In genomic region chr2:26363323-26363722, GRCh38 we compare ENCODE assay signal across 15 cellular contexts. TPM values are rescaled to one million over a fixed set of nuclear protein-coding genes. Genes with fewer than 3 reads are reported as not detected.
DNase-seq lines count a peak whose midpoint lies in the region; ATAC-seq, FAIRE-seq and TF ChIP-seq lines count a peak whose summit lies in the region.
"Had no signal": no experiment of that assay in that cellular context is flagged by ENCODE, and none has a peak within 500 bp of the region (broad histone marks: within the 10 kb centered on the region; RNA-seq: fewer than 3 reads in every experiment).

No MANE protein-coding gene starts in this region.

- peaks cover 33% of the 10 kb centered on the region for H3K4me1 Mint-ChIP-seq in activated T-cell treated with anti-CD3 and anti-CD28 coated beads, Interleukin-2, amount 50 U/mL, for 4 hours (ENCODE audit: low read depth)
- H3K4me1 Mint-ChIP-seq in T-helper 17 cell: peaks cover 31% of the 10 kb centered on the region

- intact Hi-C loops in prostate gland (cut with DNase I): no loop called here

- WGBS in small intestine, 3 donors: 13 to 52% (median 35%) methylated on average over 4 of the region's 4 CpGs
- 62% methylated on average over 4 of the region's 4 CpGs for WGBS in prostate gland

- peaks cover 21% of the 10 kb centered on the region for H3K36me3 Mint-ChIP-seq in activated T-cell treated with anti-CD3 and anti-CD28 coated beads, Interleukin-2, amount 50 U/mL, for 4 hours (ENCODE audit: insufficient read depth)
- peaks cover 2% of the 10 kb centered on the region for H3K36me3 Mint-ChIP-seq in T-helper 17 cell (ENCODE audit: low read depth)

- H3K4me3 Mint-ChIP-seq in activated T-cell treated with anti-CD3 and anti-CD28 coated beads, Interleukin-2, amount 50 U/mL, for 4 hours: no peak overlapping the region
- no peak overlapping the region for H3K4me3 Mint-ChIP-seq in T-helper 17 cell

- no peaks in the 10 kb centered on the region for H3K9me3 Mint-ChIP-seq in activated T-cell treated with anti-CD3 and anti-CD28 coated beads, Interleukin-2, amount 50 U/mL, for 4 hours

- H3K9me3 ChIP-seq in T-helper 17 cell (ENCODE audit: control insufficient read depth, low read length, poor library complexity, severe bottlenecking) (no peaks in the 10 kb centered on the region), small intestine (ENCODE audit: control insufficient read depth, low read depth) (no peaks in the 10 kb centered on the region), prostate gland (no peaks in the 10 kb centered on the region)

- no peak overlapping the region for H3K4me3 ChIP-seq in fibroblast of mammary gland (ENCODE audit: control insufficient read depth, low read depth, low read length)
- no peak overlapping the region for H3K4me3 ChIP-seq in small intestine (ENCODE audit: low read depth in 1 of 2, low read length in 2 of 2)
- no peak overlapping the region for H3K4me3 ChIP-seq in prostate gland
- H3K4me3 ChIP-seq: cardiac muscle cell had no signal

- FAIRE-seq in small intestine (lab: Jason Lieb, UNC): peak; percentile 10
- FAIRE-seq: endothelial cell of umbilical vein had no signal

- no peaks in the 10 kb centered on the region for H3K27me3 Mint-ChIP-seq in activated T-cell treated with anti-CD3 and anti-CD28 coated beads, Interleukin-2, amount 50 U/mL, for 4 hours (ENCODE audit: low read depth)
- H3K27me3 Mint-ChIP-seq in T-helper 17 cell: no peaks in the 10 kb centered on the region

- H3K36me3 ChIP-seq in small intestine (ENCODE audit: control insufficient read depth in 2 of 2, insufficient read depth in 2 of 2, low read length in 2 of 2): peaks cover 0 to 12% of the 10 kb centered on the region in 2 donors
- H3K36me3 ChIP-seq in prostate gland: no peaks in the 10 kb centered on the region

- no peak for TF ChIP-seq POLR2A in prostate gland (IDR thresholded peaks at IDR 0.05)

- DNase-seq in activated T-cell treated with anti-CD3 and anti-CD28 coated beads, Interleukin-2, amount 50 U/mL, for 4 hours: no peak
- no peak for DNase-seq in activated T-cell treated with anti-CD3 and anti-CD28 coated beads, Interleukin-2, amount 50 U/mL, for 48 hours
- DNase-seq in T-helper 17 cell (no peak), fibroblast of mammary gland (ENCODE audit: low read depth) (peak; percentile 67), small intestine (peak; percentile 95), prostate gland (ENCODE audit: low spot score) (no peak), NCI-H1092 (lab: John Stamatoyannopoulos, UW) (no peak)
- DNase-seq in activated naive CD4-positive, alpha-beta T cell (lab: John Stamatoyannopoulos, UW): no peak
- DNase-seq: DMS79; NCI-H510A; stimulated activated CD4-positive, alpha-beta T cell treated with anti-CD3 and anti-CD28 coated beads, Interleukin-4, amount 100 ng/mL, for 1 hour; stimulated activated naive CD4-positive, alpha-beta T cell had no signal

- H3K4me1 ChIP-seq in small intestine (ENCODE audit: control insufficient read depth in 2 of 2, insufficient read depth in 1 of 2, low read depth in 1 of 2, low read length in 1 of 2) (no peaks in the 10 kb centered on the region), prostate gland (replicated peaks) (peaks cover 7% of the 10 kb centered on the region)

- H3K27ac Mint-ChIP-seq in T-helper 17 cell: peak overlapping the region; percentile 76

- H3K27ac ChIP-seq in small intestine (ENCODE audit: low read depth in 1 of 2, low read length in 1 of 2) (no peak overlapping the region), prostate gland (no peak overlapping the region)
- H3K27ac ChIP-seq: cardiac muscle cell had no signal

- H3K27me3 ChIP-seq in small intestine (ENCODE audit: control insufficient read depth in 2 of 2, insufficient read depth in 2 of 2, low read length in 2 of 2) (no peaks in the 10 kb centered on the region), prostate gland (replicated peaks; ENCODE audit: insufficient read depth) (no peaks in the 10 kb centered on the region)
- H3K27me3 ChIP-seq: cardiac muscle cell had no signal

- no peak for TF ChIP-seq CTCF in fibroblast of mammary gland (conservative IDR thresholded peaks at IDR 0.05; ENCODE audit: control insufficient read depth, insufficient read depth, low read depth, low read length)
- TF ChIP-seq CTCF in prostate gland (IDR thresholded peaks at IDR 0.05): no peak

- peak; percentile 65 to 77 for ATAC-seq in activated T-cell treated with anti-CD3 and anti-CD28 coated beads, Interleukin-2, amount 50 U/mL, for 4 hours
- ATAC-seq in T-helper 17 cell: peak; percentile 18

RNA-seq across cellular contexts. Expression of gene ADGRF3, which starts 16.7 kb away (rescaled TPM):
- 1 to 10 TPM; 1.9 to 2.8 (median 2.0) TPM for total RNA-seq in activated T-cell treated with anti-CD3 and anti-CD28 coated beads, Interleukin-2, amount 50 U/mL, for 4 hours
- total RNA-seq in T-helper 17 cell (1 to 10 TPM in 1 of 2 donors, under 1 TPM in 1; 0.97 to 1.3 TPM), prostate gland (under 1 TPM in 1 of 2 donors, not detected in 1; 0.34 TPM)
- polyA plus RNA-seq in small intestine: under 1 TPM in 1 of 3 donors, not detected in 2; 0.09 TPM
- total RNA-seq: H4 had no signal

RNA-seq across cellular contexts. Expression of gene SELENOI, which starts 17.4 kb away (rescaled TPM):
- total RNA-seq in activated T-cell treated with anti-CD3 and anti-CD28 coated beads, Interleukin-2, amount 50 U/mL, for 4 hours: 10 to 100 TPM; 73.5 to 76.2 (median 76.0) TPM
- total RNA-seq in T-helper 17 cell (10 to 100 TPM; 27.9 to 36.6 TPM), prostate gland (10 to 100 TPM; 14.4 to 15.6 TPM)
- polyA plus RNA-seq in small intestine: 10 to 100 TPM in 1 of 3 donors, 1 to 10 TPM in 2; 4.3 to 12.0 (median 4.5) TPM

RNA-seq across cellular contexts. Expression of gene DRC1, which starts 38.4 kb away (rescaled TPM):
- not detected for total RNA-seq in activated T-cell treated with anti-CD3 and anti-CD28 coated beads, Interleukin-2, amount 50 U/mL, for 4 hours
- total RNA-seq in T-helper 17 cell: not detected
- under 1 TPM in 1 of 3 donors, not detected in 2; 0.09 TPM for polyA plus RNA-seq in small intestine
- 1 to 10 TPM in 1 of 2 donors, not detected in 1; 3.8 TPM for total RNA-seq in prostate gland
- total RNA-seq: cardiac muscle cell, H4 had no signal
- polyA plus RNA-seq: cardiac muscle cell, endothelial cell of umbilical vein had no signal

Comparison
In these comparisons a context has a peak if more than half of its experiments do, and no peak if none do; other contexts are left out.
1. DNase-seq: peak in fibroblast of mammary gland (single experiment) and small intestine (single experiment); none in activated T-cell treated with anti-CD3 and anti-CD28 coated beads, Interleukin-2, amount 50 U/mL, for 4 hours (single experiment), activated T-cell treated with anti-CD3 and anti-CD28 coated beads, Interleukin-2, amount 50 U/mL, for 48 hours (0 of 2), T-helper 17 cell (0 of 3), prostate gland (single experiment), NCI-H1092 (single experiment) and activated naive CD4-positive, alpha-beta T cell (0 of 4).